Comparison of ENCODE assay signal across 8 cellular contexts in genomic region chr5:176543428-176544182, GRCh38. TPM values are rescaled to one million over a fixed set of nuclear protein-coding genes. Genes with fewer than 3 reads are reported as not detected.
A peak's percentile ranks its signal among the peaks of the same experiment; 100 is the strongest.
DNase-seq lines count a peak whose midpoint lies in the region; ATAC-seq lines count a peak whose summit lies in the region.

No MANE protein-coding gene starts in this region.

- H3K27me3 Mint-ChIP-seq in memory B cell = no peaks in the 10 kb centered on the region

- peak overlapping the region; percentile 93 for H3K4me3 Mint-ChIP-seq in memory B cell
- peak overlapping the region; percentile 81 for H3K4me3 Mint-ChIP-seq in stimulated activated effector memory CD8-positive, alpha-beta T cell treated with anti-CD3 and anti-CD28 coated beads, Interleukin-12 subunit alpha, Interleukin-12 subunit beta, amount 100 ng/mL, for 72 hours

- H3K4me3 ChIP-seq in ectodermal cell (ENCODE audit: insufficient read depth, low read depth, low read length) = peak overlapping the region; percentile 53

- no peaks in the 10 kb centered on the region for H3K9me3 Mint-ChIP-seq in memory B cell
- no peaks in the 10 kb centered on the region for H3K9me3 Mint-ChIP-seq in stimulated activated effector memory CD8-positive, alpha-beta T cell treated with anti-CD3 and anti-CD28 coated beads, Interleukin-12 subunit alpha, Interleukin-12 subunit beta, amount 100 ng/mL, for 72 hours

- peaks cover 26% of the 10 kb centered on the region for H3K4me1 Mint-ChIP-seq in memory B cell
- peaks cover 51% of the 10 kb centered on the region for H3K4me1 Mint-ChIP-seq in stimulated activated effector memory CD8-positive, alpha-beta T cell treated with anti-CD3 and anti-CD28 coated beads, Interleukin-12 subunit alpha, Interleukin-12 subunit beta, amount 100 ng/mL, for 72 hours

- in situ Hi-C loops in ACHN (cut with HindIII; ENCODE audit: low pct_ligation_motif_present, low pct_unique_long_range_greater_than_20kb, low sequenced_read_pairs) = no loop called here

- no peaks in the 10 kb centered on the region for H3K9me3 ChIP-seq in ectodermal cell (ENCODE audit: control insufficient read depth, low read length)

- H3K4me1 ChIP-seq in ectodermal cell (ENCODE audit: control insufficient read depth, insufficient read depth, low read length) = peaks cover 16% of the 10 kb centered on the region

- DNase-seq in ACHN = peak; percentile 33
- DNase-seq in NCI-H510A treated with DMSO at 0.1 percent for 48 hours (lab: John Stamatoyannopoulos, UW) = peak; percentile 45
- DNase-seq in activated CD4-positive, alpha-beta T cell treated with anti-CD3 and anti-CD28 coated beads, Interleukin-2, amount 50 U/mL, for 1 hour = peak; percentile 67
- peak; percentile 67 to 75 for DNase-seq in memory B cell (ENCODE audit: low spot score in 2 of 2)
- peak; percentile 65 to 86 for DNase-seq in stimulated activated effector memory CD8-positive, alpha-beta T cell treated with anti-CD3 and anti-CD28 coated beads, Interleukin-12 subunit alpha, Interleukin-12 subunit beta, amount 100 ng/mL, for 72 hours (ENCODE audit: low spot score in 2 of 2)

- WGBS in ectodermal cell, 2 experiments = 1% methylated on average over 63 of the region's 63 CpGs

- no peaks in the 10 kb centered on the region for H3K36me3 Mint-ChIP-seq in memory B cell
- H3K36me3 Mint-ChIP-seq in stimulated activated effector memory CD8-positive, alpha-beta T cell treated with anti-CD3 and anti-CD28 coated beads, Interleukin-12 subunit alpha, Interleukin-12 subunit beta, amount 100 ng/mL, for 72 hours = no peaks in the 10 kb centered on the region

- H3K27ac ChIP-seq in ectodermal cell (ENCODE audit: insufficient read depth, low read depth, low read length, poor library complexity, severe bottlenecking) = no peak overlapping the region

- no peaks in the 10 kb centered on the region for H3K36me3 ChIP-seq in ectodermal cell (ENCODE audit: control insufficient read depth, insufficient read depth, low read length)

- peaks cover 46% of the 10 kb centered on the region for H3K27me3 ChIP-seq in ectodermal cell (ENCODE audit: control insufficient read depth, insufficient read depth, low read length, poor library complexity, severe bottlenecking)

- ATAC-seq in GM18868 (IDR thresholded peaks at IDR 0.05; ENCODE audit: unreplicated experiment) = peak; percentile 70
- peak; percentile 58 for ATAC-seq in HG03135 (IDR thresholded peaks at IDR 0.05; ENCODE audit: unreplicated experiment)
- ATAC-seq in memory B cell (ENCODE audit: low read depth) = peak; percentile 77
- ATAC-seq in stimulated activated effector memory CD8-positive, alpha-beta T cell treated with anti-CD3 and anti-CD28 coated beads, Interleukin-12 subunit alpha, Interleukin-12 subunit beta, amount 100 ng/mL, for 72 hours = peak; percentile 85

- peak overlapping the region; percentile 87 for H3K27ac Mint-ChIP-seq in memory B cell
- H3K27ac Mint-ChIP-seq in stimulated activated effector memory CD8-positive, alpha-beta T cell treated with anti-CD3 and anti-CD28 coated beads, Interleukin-12 subunit alpha, Interleukin-12 subunit beta, amount 100 ng/mL, for 72 hours = peak overlapping the region; percentile 83

RNA-seq across cellular contexts. Expression of gene CDHR2, which starts 5.5 kb away (rescaled TPM):
- polyA plus RNA-seq in ectodermal cell (2013, experiment 1 of 4) = not detected
- polyA plus RNA-seq in ectodermal cell (2013, experiment 2 of 4) = not detected
- not detected for polyA plus RNA-seq in ectodermal cell (2013, experiment 3 of 4)
- not detected for polyA plus RNA-seq in ectodermal cell (2013, experiment 4 of 4)

RNA-seq across cellular contexts. Expression of gene RNF44, which starts 6.4 kb away (rescaled TPM):
- 101 TPM for polyA plus RNA-seq in ectodermal cell (2013, experiment 1 of 4)
- 94.6 TPM for polyA plus RNA-seq in ectodermal cell (2013, experiment 2 of 4)
- 87.6 TPM for polyA plus RNA-seq in ectodermal cell (2013, experiment 3 of 4)
- 102 TPM for polyA plus RNA-seq in ectodermal cell (2013, experiment 4 of 4)
